In the genomic region with DNA sequence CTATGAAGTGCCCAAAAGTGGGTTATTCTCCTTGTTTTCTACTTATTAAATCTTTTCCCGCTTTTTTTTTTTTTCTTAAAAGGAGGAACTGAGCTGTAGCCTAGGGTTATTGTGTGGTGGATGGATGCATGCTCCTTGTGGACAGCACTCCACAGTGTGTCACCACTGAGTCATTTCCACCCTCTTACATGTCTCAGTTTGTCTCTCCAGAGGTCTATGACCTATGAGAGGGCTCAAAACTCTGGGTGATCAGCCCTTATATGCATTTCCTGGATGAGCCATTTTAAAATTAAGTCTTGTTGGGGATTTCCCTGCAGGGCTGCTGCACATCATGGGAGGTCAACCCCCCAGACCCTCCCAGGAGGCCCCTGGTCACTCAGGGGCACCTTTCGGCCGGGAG, we compare ENCODE assay signal across 15 cellular contexts.
A peak's percentile ranks its signal among the peaks of the same experiment; 100 is the strongest.
DNase-seq lines count a peak whose midpoint lies in the region; ATAC-seq, FAIRE-seq and TF ChIP-seq lines count a peak whose summit lies in the region.
"Had no signal": no experiment of that assay in that cellular context is flagged by ENCODE, and none has a peak within 500 bp of the region (broad histone marks: within the 10 kb centered on the region; RNA-seq: fewer than 3 reads in every experiment).

No MANE protein-coding gene starts in this region.

- TF ChIP-seq CTCF in AG09309 (IDR thresholded peaks at IDR 0.05; ENCODE audit: control insufficient read depth, insufficient read depth, low read depth, low read length, missing control alignments), result no peak
- TF ChIP-seq CTCF in HFFc6 (IDR thresholded peaks at IDR 0.05), result no peak
- no peak for TF ChIP-seq CTCF in heart right ventricle (IDR thresholded peaks at IDR 0.05)
- no peak for TF ChIP-seq CTCF in prostate gland (IDR thresholded peaks at IDR 0.05)

- no peak for ATAC-seq in heart right ventricle
- ATAC-seq: stimulated activated memory B cell treated with anti-CD40 and anti-IgM and Interleukin-4, amounts not matched to agents 10 μg/mL and 1 μg/mL and 100 μg/mL, for 72 hours had no signal

- H3K4me1 ChIP-seq in heart right ventricle (no peaks in the 10 kb centered on the region), prostate gland (replicated peaks) (no peaks in the 10 kb centered on the region)

- WGBS in heart right ventricle, 2 donors, result 86 to 87% methylated on average over 3 of the region's 3 CpGs
- 93% methylated on average over 3 of the region's 3 CpGs for WGBS in prostate gland

- peaks cover 0 to 12% (median 0%) of the 10 kb centered on the region in 11 donors for H3K9me3 ChIP-seq in heart right ventricle
- H3K9me3 ChIP-seq in prostate gland, result no peaks in the 10 kb centered on the region

- H3K36me3 ChIP-seq in heart right ventricle (no peaks in the 10 kb centered on the region), prostate gland (no peaks in the 10 kb centered on the region)

- peaks cover 18% of the 10 kb centered on the region for H3K9me3 Mint-ChIP-seq in HFFc6
- H3K9me3 Mint-ChIP-seq: activated naive CD4-positive, alpha-beta T cell treated with anti-CD3 and anti-CD28 coated beads, Interleukin-2, amount 50 U/mL, for 24 hours had no signal

- no peak for FAIRE-seq in RCC 7860 (lab: Jason Lieb, UNC)
- FAIRE-seq: GM18507 had no signal

- H3K27ac Mint-ChIP-seq in HFFc6, result peak overlapping the region; percentile 24; the same call in 1 of the 2 replicates
- H3K27ac Mint-ChIP-seq: activated naive CD4-positive, alpha-beta T cell treated with anti-CD3 and anti-CD28 coated beads, Interleukin-2, amount 50 U/mL, for 24 hours; stimulated activated memory B cell treated with anti-CD40 and anti-IgM and Interleukin-4, amounts not matched to agents 10 μg/mL and 1 μg/mL and 100 μg/mL, for 72 hours; T-helper 2 cell treated with Interferon-gamma antibody and Interleukin-4, amounts not matched to agents 5 μg/mL and 100 μg/mL, for 36 hours had no signal

- H3K27me3 ChIP-seq in heart right ventricle (no peaks in the 10 kb centered on the region), prostate gland (replicated peaks; ENCODE audit: insufficient read depth) (no peaks in the 10 kb centered on the region)

- peaks cover 22% of the 10 kb centered on the region for H3K36me3 Mint-ChIP-seq in HFFc6 (ENCODE audit: low read depth)
- H3K36me3 Mint-ChIP-seq: activated naive CD4-positive, alpha-beta T cell treated with anti-CD3 and anti-CD28 coated beads, Interleukin-2, amount 50 U/mL, for 24 hours; stimulated activated memory B cell treated with anti-CD40 and anti-IgM and Interleukin-4, amounts not matched to agents 10 μg/mL and 1 μg/mL and 100 μg/mL, for 72 hours had no signal

- H3K4me3 ChIP-seq in AG09309 (ENCODE audit: control insufficient read depth, low read depth, low read length) (no peak overlapping the region), heart right ventricle (no peak overlapping the region), prostate gland (no peak overlapping the region)

- no peak for TF ChIP-seq POLR2A in prostate gland (IDR thresholded peaks at IDR 0.05)

- DNase-seq in AG09309 (ENCODE audit: low read depth) (peak; percentile 3), HFFc6 (peak; percentile 65), RCC 7860 (ENCODE audit: low spot score) (peak; percentile 61), fibroblast of peridontal ligament (ENCODE audit: extremely low read depth) (peak; percentile 17), heart right ventricle (no peak), prostate gland (ENCODE audit: low spot score) (no peak), SKM-1 treated with dmso at 0.1 percent for 144 hours (lab: John Stamatoyannopoulos, UW; ENCODE audit: unreplicated experiment) (no peak), DMS114 treated with DMSO at 0.1 percent for 48 hours (lab: John Stamatoyannopoulos, UW; ENCODE audit: unreplicated experiment) (no peak)
- DNase-seq: activated CD8-positive, alpha-beta memory T cell treated with anti-CD3 and anti-CD28 coated beads for 24 hours; NCI-H1092 treated with DMSO at 0.1 percent for 48 hours; NCI-H345 had no signal

- intact Hi-C loops in heart right ventricle (cut with DNase I) (no loop called here), prostate gland (cut with DNase I) (no loop called here)

- peaks cover 12% of the 10 kb centered on the region for H3K4me1 Mint-ChIP-seq in HFFc6 (ENCODE audit: low read depth)
- H3K4me1 Mint-ChIP-seq: activated naive CD4-positive, alpha-beta T cell treated with anti-CD3 and anti-CD28 coated beads, Interleukin-2, amount 50 U/mL, for 24 hours; stimulated activated memory B cell treated with anti-CD40 and anti-IgM and Interleukin-4, amounts not matched to agents 10 μg/mL and 1 μg/mL and 100 μg/mL, for 72 hours had no signal

- peaks cover 2% of the 10 kb centered on the region for H3K27me3 Mint-ChIP-seq in HFFc6 (ENCODE audit: insufficient read depth)
- H3K27me3 Mint-ChIP-seq: stimulated activated memory B cell treated with anti-CD40 and anti-IgM and Interleukin-4, amounts not matched to agents 10 μg/mL and 1 μg/mL and 100 μg/mL, for 72 hours had no signal

- no peak overlapping the region for H3K4me3 Mint-ChIP-seq in HFFc6
- H3K4me3 Mint-ChIP-seq: activated naive CD4-positive, alpha-beta T cell treated with anti-CD3 and anti-CD28 coated beads, Interleukin-2, amount 50 U/mL, for 24 hours; stimulated activated memory B cell treated with anti-CD40 and anti-IgM and Interleukin-4, amounts not matched to agents 10 μg/mL and 1 μg/mL and 100 μg/mL, for 72 hours; T-helper 2 cell treated with Interferon-gamma antibody and Interleukin-4, amounts not matched to agents 5 μg/mL and 100 μg/mL, for 36 hours had no signal

- no peak overlapping the region for H3K27ac ChIP-seq in heart right ventricle
- no peak overlapping the region for H3K27ac ChIP-seq in prostate gland

Comparison
In these comparisons a context has a peak if more than half of its experiments do, and no peak if none do; other contexts are left out.
1. DNase-seq: peak in AG09309 (single experiment), HFFc6 (single experiment), RCC 7860 (single experiment) and fibroblast of peridontal ligament (single experiment); none in heart right ventricle (0 of 2), prostate gland (single experiment), SKM-1 treated with dmso at 0.1 percent for 144 hours (single experiment) and DMS114 treated with DMSO at 0.1 percent for 48 hours (single experiment).